11 cellular contexts compared by ENCODE assay signal in genomic region chr1:31843506-31843905, GRCh38. TPM values are rescaled to one million over a fixed set of nuclear protein-coding genes. Genes with fewer than 3 reads are reported as not detected.
DNase-seq lines count a peak whose midpoint lies in the region; ATAC-seq, FAIRE-seq and TF ChIP-seq lines count a peak whose summit lies in the region.
"Had no signal": no experiment of that assay in that cellular context is flagged by ENCODE, and none has a peak within 500 bp of the region (broad histone marks: within the 10 kb centered on the region; RNA-seq: fewer than 3 reads in every experiment).

No MANE protein-coding gene starts in this region.

- H3K4me1 ChIP-seq in H1 (replicated peaks in 1 of 4; ENCODE audit: control insufficient read depth in 3 of 4, insufficient read depth in 4 of 4, low read length in 3 of 4) (no peaks in the 10 kb centered on the region), psoas muscle (no peaks in the 10 kb centered on the region)

- DNase-seq in Daoy (ENCODE audit: low read depth) (peak; percentile 27), NCI-H2196 treated with DMSO at 0.1 percent for 48 hours (lab: John Stamatoyannopoulos, UW; ENCODE audit: unreplicated experiment) (peak; percentile 18), H1 (ENCODE audit: low read depth in 1 of 2, low spot score in 2 of 2) (no peak), psoas muscle (peak; percentile 30 to 61), NCI-H2171 (lab: John Stamatoyannopoulos, UW) (no peak), NCI-H2107 treated with DMSO at 0.1 percent for 48 hours (lab: John Stamatoyannopoulos, UW; ENCODE audit: unreplicated experiment) (no peak), NCI-H2227 treated with DMSO at 0.1 percent for 48 hours (lab: John Stamatoyannopoulos, UW) (no peak), NCI-H2081 treated with DMSO at 0.1 percent for 48 hours (lab: John Stamatoyannopoulos, UW) (no peak)

- no peaks in the 10 kb centered on the region for H3K27me3 ChIP-seq in H1 (replicated peaks in 1 of 4; ENCODE audit: control insufficient read depth in 3 of 4, extremely low read depth in 1 of 4, insufficient read depth in 3 of 4, low read length in 3 of 4)
- no peaks in the 10 kb centered on the region for H3K27me3 ChIP-seq in psoas muscle (ENCODE audit: insufficient read depth in 3 of 3, low read length in 2 of 3)

- TF ChIP-seq CTCF in H1 (IDR thresholded peaks at IDR 0.05; ENCODE audit: control extremely low read depth in 1 of 3, insufficient read depth in 1 of 3, low read depth in 1 of 3, low read length in 3 of 3) (no peak), psoas muscle (IDR thresholded peaks at IDR 0.05) (no peak)

- FAIRE-seq in H1 (lab: Jason Lieb, UNC) = no peak
- FAIRE-seq: GM18507, TTC549 had no signal

- no peaks in the 10 kb centered on the region for H4K20me1 ChIP-seq in H1 (replicated peaks in 1 of 2; ENCODE audit: control insufficient read depth in 1 of 2, insufficient read depth in 2 of 2, low read length in 2 of 2)

- H3K23me2 ChIP-seq in H1 (ENCODE audit: low read depth, low read length) = no peaks in the 10 kb centered on the region

- H3K14ac ChIP-seq in H1 (ENCODE audit: insufficient read length) = no peak overlapping the region

- H3K36me3 ChIP-seq in H1 (ENCODE audit: control insufficient read depth in 2 of 4, insufficient read depth in 4 of 4, low read length in 3 of 4) = no peaks in the 10 kb centered on the region
- H3K36me3 ChIP-seq in psoas muscle (ENCODE audit: insufficient read depth in 1 of 2, low read depth in 1 of 2) = no peaks in the 10 kb centered on the region

- H2BK20ac ChIP-seq in H1 (ENCODE audit: low read length) = no peak overlapping the region

- H3K4me3 ChIP-seq in H1 (ENCODE audit: extremely low read depth in 1 of 4, insufficient read depth in 2 of 4, low read depth in 3 of 4, low read length in 4 of 4) = no peak overlapping the region
- no peak overlapping the region for H3K4me3 ChIP-seq in psoas muscle
- H3K4me3 ChIP-seq: skin epidermis had no signal

- no peak for TF ChIP-seq POLR2A in H1 (IDR thresholded peaks at IDR 0.05; ENCODE audit: control extremely low read depth in 1 of 2, low read depth in 2 of 2, low read length in 2 of 2)

- no peak overlapping the region for H2BK12ac ChIP-seq in H1 (ENCODE audit: low read depth, low read length)

- no peak overlapping the region for H3K4me2 ChIP-seq in H1 (ENCODE audit: insufficient read depth in 1 of 2, low read depth in 2 of 2, low read length in 2 of 2)

- no peak overlapping the region for H2BK120ac ChIP-seq in H1 (replicated peaks; ENCODE audit: low read depth, low read length)

- H3K56ac ChIP-seq in H1 (replicated peaks; ENCODE audit: insufficient read length, low read depth, low read length) = no peak overlapping the region

- no peak overlapping the region for H4K5ac ChIP-seq in H1 (ENCODE audit: insufficient read length, low read depth, low read length)

- no peak overlapping the region for H4K91ac ChIP-seq in H1 (replicated peaks; ENCODE audit: insufficient read length, low read length)

- no peak overlapping the region for H3K27ac ChIP-seq in H1 (ENCODE audit: low read depth, low read length)
- no peak overlapping the region for H3K27ac ChIP-seq in psoas muscle
- H3K27ac ChIP-seq: skin epidermis had no signal

- no peak overlapping the region for H2BK15ac ChIP-seq in H1 (ENCODE audit: low read length)

- no peak for TF ChIP-seq RAD21 in H1 (IDR thresholded peaks at IDR 0.05 in 1 of 2, conservative IDR thresholded peaks at IDR 0.05 in 1 of 2; ENCODE audit: low read depth in 2 of 2, low read length in 2 of 2)

- H3K79me2 ChIP-seq in H1 (ENCODE audit: control insufficient read depth in 1 of 2, insufficient read depth in 2 of 2, low read length in 2 of 2) = no peaks in the 10 kb centered on the region

- 83% methylated on average over 2 of the region's 2 CpGs; no CpG with 5 or more reads in 1 of the 2 experiments for WGBS in H1 (ENCODE audit: extremely low coverage in 1 of 2, insufficient coverage in 1 of 2, insufficient read length in 1 of 2, insufficient replicate concordance in 2 of 2, low coverage in 1 of 2, low lambda C conversion rate in 2 of 2, missing lambda C conversion rate in 1 of 2), 2 experiments
- WGBS in psoas muscle, 3 donors = 15 to 25% (median 24%) methylated on average over 2 of the region's 2 CpGs

- TF ChIP-seq EP300 in H1 (IDR thresholded peaks at IDR 0.05; ENCODE audit: borderline replicate concordance in 1 of 2, low read depth in 2 of 2, low read length in 2 of 2) = no peak

- CTCF ChIA-PET in H1 (lab: Charles Lee; ENCODE audit: partially characterized antibody) = interaction anchor here (0.6 to 1.9 kb wide), 5 partner anchors 8 to 109 kb away, joined by 3 to 8 read pairs (median 4); no protein-coding TSS in a partner anchor

- ATAC-seq in psoas muscle = peak; percentile 66 to 93 (median 90)

- no peak overlapping the region for H2AK5ac ChIP-seq in H1 (ENCODE audit: low read depth, low read length)

- no peaks in the 10 kb centered on the region for H3K79me1 ChIP-seq in H1 (ENCODE audit: low read depth, low read length)

- peak overlapping the region; percentile 47 for H3K23ac ChIP-seq in H1 (ENCODE audit: insufficient read length)

- H2AFZ ChIP-seq in H1 (ENCODE audit: low read length) = no peak overlapping the region

- no peak overlapping the region for H3K9ac ChIP-seq in H1 (replicated peaks in 1 of 4; ENCODE audit: extremely low read depth in 1 of 4, low read depth in 3 of 4, low read length in 3 of 4)

- POLR2A ChIA-PET in H1 (lab: Charles Lee; ENCODE audit: partially characterized antibody) = interaction anchor here (1.1 to 1.4 kb wide), 2 partner anchors 11 kb away, joined by 3 to 4 read pairs; no protein-coding TSS in a partner anchor

- no peak overlapping the region for H2BK5ac ChIP-seq in H1 (ENCODE audit: low read depth, low read length)

- H3K18ac ChIP-seq in H1 (ENCODE audit: extremely low read depth, low read length) = no peak overlapping the region

- no peak overlapping the region for H4K8ac ChIP-seq in H1 (ENCODE audit: extremely low read depth, insufficient read depth, low read length)

- no peak overlapping the region for H3K4ac ChIP-seq in H1 (replicated peaks; ENCODE audit: insufficient read length, low read depth, low read length)

- no peaks in the 10 kb centered on the region for H3K9me3 ChIP-seq in H1 (ENCODE audit: insufficient read depth in 2 of 2, low read depth in 1 of 2, low read length in 1 of 2)
- no peaks in the 10 kb centered on the region for H3K9me3 ChIP-seq in psoas muscle

- intact Hi-C loops in psoas muscle (cut with DNase I) = no loop called here

TF ChIP-seq in H1, 55 proteins besides CTCF, POLR2A, EP300 and RAD21 (continues in another document):
- TF ChIP-seq BACH1 (IDR thresholded peaks at IDR 0.05; ENCODE audit: low read length) = no peak
- no peak for TF ChIP-seq FOSL1 (IDR thresholded peaks at IDR 0.05; ENCODE audit: insufficient read depth, low read depth, low read length)
- TF ChIP-seq NANOG (IDR thresholded peaks at IDR 0.05; ENCODE audit: insufficient read depth, low read depth, low read length, poor library complexity, severe bottlenecking) = no peak
- no peak for TF ChIP-seq RXRA (IDR thresholded peaks at IDR 0.05; ENCODE audit: insufficient read depth, low read depth, low read length)
- TF ChIP-seq RFX5 (IDR thresholded peaks at IDR 0.05; ENCODE audit: borderline replicate concordance, low read depth, low read length) = no peak
- TF ChIP-seq, protein P1, sequence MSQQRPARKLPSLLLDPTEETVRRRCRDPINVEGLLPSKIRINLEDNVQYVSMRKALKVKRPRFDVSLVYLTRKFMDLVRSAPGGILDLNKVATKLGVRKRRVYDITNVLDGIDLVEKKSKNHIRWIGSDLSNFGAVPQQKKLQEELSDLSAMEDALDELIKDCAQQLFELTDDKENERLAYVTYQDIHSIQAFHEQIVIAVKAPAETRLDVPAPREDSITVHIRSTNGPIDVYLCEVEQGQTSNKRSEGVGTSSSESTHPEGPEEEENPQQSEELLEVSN (IDR thresholded peaks at IDR 0.05) = no peak
- TF ChIP-seq KDM1A (IDR thresholded peaks at IDR 0.05; ENCODE audit: borderline replicate concordance, low read length) = no peak
- no peak for TF ChIP-seq CEBPB (IDR thresholded peaks at IDR 0.05; ENCODE audit: low read depth, low read length)
- TF ChIP-seq CBX5 (IDR thresholded peaks at IDR 0.05; ENCODE audit: low read depth, low read length) = no peak
- no peak for TF ChIP-seq SIX5 (IDR thresholded peaks at IDR 0.05; ENCODE audit: low read depth, low read length)
- no peak for TF ChIP-seq BCL11A (IDR thresholded peaks at IDR 0.05; ENCODE audit: low read depth in 2 of 2, low read length in 2 of 2)
- TF ChIP-seq SUZ12 (IDR thresholded peaks at IDR 0.05; ENCODE audit: low read length) = no peak
- no peak for TF ChIP-seq EZH2 (IDR thresholded peaks at IDR 0.05; ENCODE audit: low read depth, low read length, severe bottlenecking)
- TF ChIP-seq TBP (IDR thresholded peaks at IDR 0.05; ENCODE audit: low read depth, low read length) = no peak
- no peak for TF ChIP-seq PHF8 (conservative IDR thresholded peaks at IDR 0.05; ENCODE audit: low read depth, low read length)

RNA-seq across cellular contexts. Expression of gene SPOCD1, which starts 27.7 kb away (rescaled TPM):
- 86.6 and 92.7 TPM in 2 replicates for total RNA-seq in Daoy (2014; rRNA removed; shearing (Covaris generic))
- 1.8 and 2.0 TPM in 2 replicates for total RNA-seq in H1 (2021; fragmentation: NEBNext Ultra II Directional; extraction: Animal tissue kit (Norgen Biotek cat#: 25700))
- polyA plus RNA-seq in H1 (2011; rRNA removed) (2.9 and 4.2 TPM in 2 replicates), psoas muscle (1 to 10 TPM in 1 of 3 donors, under 1 TPM in 2; 0.05 to 2.5 (median 0.08) TPM)
- polyA plus RNA-seq in H1 (2011; cell fraction: cytosol; rRNA removed) = 4.7 TPM
- 13.1 TPM for polyA plus RNA-seq in H1 (2011; cell fraction: nucleus; rRNA removed)
- polyA plus RNA-seq in H1 (2012, experiment 1 of 2) = 1.9 to 2.6 TPM (median 2.1 TPM) in 4 replicates
- 0.84 TPM for polyA plus RNA-seq in H1 (2012, experiment 2 of 2)
- 1.4 TPM for polyA plus RNA-seq in H1 (2013, experiment 1 of 2)
- polyA plus RNA-seq in H1 (2013, experiment 2 of 2) = 1.0 TPM
- polyA minus RNA-seq in H1 (2011; rRNA and poly(A)+ RNA removed) = 2.2 and 3.0 TPM in 2 replicates
- 1.2 TPM for polyA minus RNA-seq in H1 (2011; cell fraction: cytosol; rRNA and poly(A)+ RNA removed)
- polyA minus RNA-seq in H1 (2011; cell fraction: nucleus; rRNA and poly(A)+ RNA removed) = 5.6 TPM
- total RNA-seq in psoas muscle = under 1 TPM in 2 of 4 donors, not detected in 2; 0.15 to 0.32 TPM

Comparison
In these comparisons a context has a peak if more than half of its experiments do, and no peak if none do; other contexts are left out.
1. DNase-seq: peak in Daoy (single experiment), NCI-H2196 treated with DMSO at 0.1 percent for 48 hours (single experiment) and psoas muscle (2 of 2); none in H1 (0 of 2), NCI-H2171 (single experiment), NCI-H2107 treated with DMSO at 0.1 percent for 48 hours (single experiment), NCI-H2227 treated with DMSO at 0.1 percent for 48 hours (single experiment) and NCI-H2081 treated with DMSO at 0.1 percent for 48 hours (single experiment).
2. RNA of gene SPOCD1, which starts 27.7 kb away (total RNA-seq): 86.6 to 92.7 TPM in Daoy; 1.8 to 2.0 TPM in H1 and 0.15 to 0.32 TPM in psoas muscle; every median in the first group is over 10 times any median in the second.